ENCODE assay signal across 23 cellular contexts in the genomic region with DNA sequence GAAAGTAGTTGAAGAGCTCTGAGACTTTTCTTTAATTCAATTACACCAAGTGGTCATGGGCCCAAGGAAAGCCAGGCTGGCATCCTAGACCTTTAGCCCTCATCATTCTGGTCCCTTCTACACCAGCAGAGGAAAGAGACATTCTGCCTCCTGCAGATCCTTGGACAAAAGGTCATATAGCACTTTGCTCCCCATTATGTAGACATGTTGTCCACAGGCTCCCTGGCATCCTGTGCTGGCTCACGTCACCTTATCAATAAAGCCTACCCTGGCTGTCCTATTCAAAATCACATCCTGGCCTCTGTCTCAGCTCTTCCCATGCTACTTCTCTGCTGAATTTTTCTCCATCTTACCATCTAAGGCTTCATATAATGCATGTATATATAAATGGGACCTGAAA.
"Had no signal": no experiment of that assay in that cellular context is flagged by ENCODE, and none has a peak within 500 bp of the region (broad histone marks: within the 10 kb centered on the region; RNA-seq: fewer than 3 reads in every experiment).

No MANE protein-coding gene starts in this region.

- ATAC-seq: stimulated activated effector memory CD8-positive, alpha-beta T cell treated with anti-CD3 and anti-CD28 coated beads, Interleukin-12 subunit alpha, Interleukin-12 subunit beta, amount 100 ng/mL, for 72 hours; stimulated activated memory B cell treated with anti-CD40 and anti-IgM and Interleukin-4, amounts not matched to agents 10 μg/mL and 1 μg/mL and 100 μg/mL, for 72 hours; stimulated activated naive B cell treated with anti-CD40 and anti-IgM and Interleukin-4, amounts not matched to agents 10 μg/mL and 1 μg/mL and 100 μg/mL, for 72 hours; stimulated activated naive CD8-positive, alpha-beta T cell treated with anti-CD3 and anti-CD28 coated beads, Interleukin-15, amount 100 ng/mL, for 72 hours; stimulated activated naive CD8-positive, alpha-beta T cell treated with anti-CD3 and anti-CD28 coated beads, Interleukin-15, Interleukin-2, amounts not matched to agents 100 U/mL and 50 U/mL, for 24 hours; upper lobe of right lung had no signal

- DNase-seq: stimulated activated CD4-positive, alpha-beta T cell treated with anti-CD3 and anti-CD28 coated beads, Interleukin-2, amount 100 ng/mL, for 48 hours; stimulated activated CD4-positive, alpha-beta T cell treated with anti-CD3 and anti-CD28 coated beads, Interleukin-4, amount 100 ng/mL, for 1 hour; stimulated activated CD4-positive, alpha-beta T cell treated with anti-CD3 and anti-CD28 coated beads, Interleukin-4, amount 100 ng/mL, for 24 hours; stimulated activated CD4-positive, alpha-beta T cell treated with anti-CD3 and anti-CD28 coated beads, Interleukin-4, amount 100 ng/mL, for 4 hours; stimulated activated CD8-positive, alpha-beta memory T cell treated with anti-CD3 and anti-CD28 coated beads, Interleukin-4, amount 100 ng/mL, for 48 hours; stimulated activated naive B cell treated with anti-CD40 and anti-IgM and Interleukin-4, amounts not matched to agents 10 μg/mL and 1 μg/mL and 100 μg/mL, for 72 hours; stimulated activated naive CD4-positive, alpha-beta T cell; stimulated activated naive CD4-positive, alpha-beta T cell treated with Interleukin-2 at 50 U/mL for 16 hours; stimulated activated naive CD8-positive, alpha-beta T cell treated with anti-CD3 and anti-CD28 coated beads, Interleukin-15, amount 100 ng/mL, for 72 hours; stimulated activated naive CD8-positive, alpha-beta T cell treated with anti-CD3 and anti-CD28 coated beads, Interleukin-15, Interleukin-2, amounts not matched to agents 100 U/mL and 50 U/mL, for 24 hours; stomach; substantia nigra; testis; thyroid gland; tibial artery; transverse colon; trophoblast cell; upper lobe of left lung; upper lobe of right lung; uterus had no signal

- FAIRE-seq: urothelium cell line had no signal
